8 cellular contexts compared by ENCODE assay signal in the genomic region with DNA sequence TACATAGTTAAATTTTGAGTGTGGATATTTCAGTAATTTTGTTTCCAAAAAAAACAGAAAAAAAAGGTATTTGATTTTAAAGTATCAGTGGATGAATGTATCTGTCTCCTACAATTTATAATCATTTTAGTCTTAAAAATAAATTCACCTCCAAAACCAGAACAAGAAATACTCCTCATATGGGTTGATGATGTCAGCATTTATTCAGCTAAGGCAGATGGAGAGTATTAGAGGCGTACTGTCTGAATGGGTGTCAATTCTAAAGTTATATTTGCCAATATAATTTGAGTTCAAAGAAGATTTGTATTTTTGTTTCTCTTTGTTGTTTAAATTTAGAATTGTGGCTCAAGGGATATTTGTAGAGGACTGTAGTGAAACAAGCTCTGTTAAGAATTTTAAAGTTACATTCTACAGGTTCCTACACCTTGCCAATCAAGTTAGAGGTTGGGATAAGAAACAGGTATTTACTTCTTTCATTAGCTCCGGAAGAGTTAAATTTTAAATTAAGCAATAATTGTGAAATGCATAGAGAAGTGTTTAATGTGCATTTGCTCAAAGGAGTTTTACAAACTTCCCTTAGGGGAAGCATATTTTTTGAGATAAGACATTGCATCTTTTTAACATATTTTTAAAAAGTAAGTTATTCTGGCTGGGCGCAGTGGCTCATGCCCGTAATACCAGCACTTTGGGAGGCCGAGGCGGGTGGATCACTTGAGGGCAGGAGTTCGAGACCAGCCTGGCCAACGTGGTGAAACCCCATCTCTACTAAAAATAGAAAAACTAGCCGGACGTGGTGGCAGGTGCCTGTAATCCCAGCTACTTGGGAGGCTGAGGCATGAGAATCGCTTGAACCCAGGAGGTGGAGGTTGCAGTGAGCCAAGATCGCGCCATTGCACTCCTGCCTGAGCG. TPM values are rescaled to one million over a fixed set of nuclear protein-coding genes. Genes with fewer than 3 reads are reported as not detected.
DNase-seq lines count a peak whose midpoint lies in the region; ATAC-seq and TF ChIP-seq lines count a peak whose summit lies in the region.

No MANE protein-coding gene starts in this region.

- no peaks in the 10 kb centered on the region for H3K27me3 ChIP-seq in RWPE2 (ENCODE audit: insufficient read depth, poor library complexity, severe bottlenecking)
- H3K27me3 ChIP-seq in esophagus muscularis mucosa = no peaks in the 10 kb centered on the region

- H3K9me3 ChIP-seq in RWPE2 (ENCODE audit: severe bottlenecking) (no peaks in the 10 kb centered on the region), esophagus muscularis mucosa (no peaks in the 10 kb centered on the region)

- H3K4me1 ChIP-seq in RWPE2 (ENCODE audit: insufficient read depth, poor library complexity, severe bottlenecking) (peaks cover 11% of the 10 kb centered on the region), esophagus muscularis mucosa (peaks cover 0 to 9% (median 0%) of the 10 kb centered on the region in 4 donors)

- intact Hi-C loops in esophagus muscularis mucosa (cut with DNase I) = no loop called here

- peaks cover 9% of the 10 kb centered on the region for H3K27me3 Mint-ChIP-seq in progenitor cell of endocrine pancreas

- TF ChIP-seq CTCF in RWPE2 (IDR thresholded peaks at IDR 0.05; ENCODE audit: poor library complexity, severe bottlenecking) (no peak), esophagus muscularis mucosa (IDR thresholded peaks at IDR 0.05) (no peak), progenitor cell of endocrine pancreas (IDR thresholded peaks at IDR 0.05; ENCODE audit: unreplicated experiment) (no peak)

- peak overlapping the region; percentile 50 for H3K4me3 ChIP-seq in RWPE2 (ENCODE audit: severe bottlenecking)
- peak overlapping the region; percentile 63 to 73 (median 66) for H3K4me3 ChIP-seq in esophagus muscularis mucosa

- no peak overlapping the region for H3K27ac Mint-ChIP-seq in progenitor cell of endocrine pancreas

- peaks cover 6% of the 10 kb centered on the region for H3K4me1 Mint-ChIP-seq in progenitor cell of endocrine pancreas (ENCODE audit: low read depth)

- 68% methylated on average over 14 of the region's 14 CpGs for WGBS in esophagus muscularis mucosa

- no peaks in the 10 kb centered on the region for H3K36me3 Mint-ChIP-seq in progenitor cell of endocrine pancreas (ENCODE audit: insufficient read depth)

- no peak for TF ChIP-seq EP300 in esophagus muscularis mucosa (IDR thresholded peaks at IDR 0.05)

- ATAC-seq in GM19395 (IDR thresholded peaks at IDR 0.05; ENCODE audit: unreplicated experiment) = peak; percentile 38
- no peak for ATAC-seq in RWPE2 (ENCODE audit: low read depth)
- ATAC-seq in HG02970 (IDR thresholded peaks at IDR 0.05; ENCODE audit: low FRiP score, unreplicated experiment) = no peak

- DNase-seq in RWPE2 (ENCODE audit: low spot score) (no peak), esophagus muscularis mucosa (ENCODE audit: extremely low spot score) (no peak), progenitor cell of endocrine pancreas (ENCODE audit: low spot score, unreplicated experiment) (no peak), SW480 (ENCODE audit: low spot score) (no peak), SW 1271 (lab: John Stamatoyannopoulos, UW) (no peak), C1 segment of cervical spinal cord (lab: John Stamatoyannopoulos, UW) (no peak)

- TF ChIP-seq POLR2A in esophagus muscularis mucosa (IDR thresholded peaks at IDR 0.05; ENCODE audit: low read depth) = no peak

- H3K27ac ChIP-seq in RWPE2 (ENCODE audit: poor library complexity, severe bottlenecking) (peak overlapping the region; percentile 45), esophagus muscularis mucosa (replicated peaks in 1 of 4) (no peak overlapping the region)

- H3K9me3 Mint-ChIP-seq in progenitor cell of endocrine pancreas (ENCODE audit: low read depth) = no peaks in the 10 kb centered on the region

- peak overlapping the region; percentile 83 for H3K4me3 Mint-ChIP-seq in progenitor cell of endocrine pancreas (ENCODE audit: low read depth)

- H3K36me3 ChIP-seq in RWPE2 (ENCODE audit: low read depth) = no peaks in the 10 kb centered on the region
- H3K36me3 ChIP-seq in esophagus muscularis mucosa = no peaks in the 10 kb centered on the region

RNA-seq across cellular contexts. Expression of a gene that starts 1.2 kb away (rescaled TPM):
- total RNA-seq in esophagus muscularis mucosa = 1 to 10 TPM; 3.0 to 4.6 (median 4.1) TPM
- total RNA-seq in progenitor cell of endocrine pancreas = 0.72 and 1.00 TPM in 2 replicates
